In the genomic region with DNA sequence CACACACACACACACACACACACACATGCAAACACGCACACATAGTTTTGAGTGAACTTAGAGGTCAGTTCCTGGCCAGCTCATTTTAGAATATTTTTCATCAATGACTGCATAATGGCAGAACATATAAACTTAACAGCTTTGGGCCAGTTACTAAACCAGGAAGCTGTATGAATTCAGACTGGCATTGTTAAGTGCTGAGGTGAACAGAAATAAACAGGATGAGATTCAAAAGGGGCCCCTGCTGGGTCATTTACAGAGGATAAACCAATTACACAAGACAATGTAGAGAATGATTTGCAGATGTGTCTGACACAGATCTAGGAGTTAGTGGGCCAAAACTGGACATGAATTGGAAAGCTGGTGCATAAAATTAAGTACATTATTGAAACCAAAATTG, we compare ENCODE assay signal across 24 cellular contexts. TPM values are rescaled to one million over a fixed set of nuclear protein-coding genes. Genes with fewer than 3 reads are reported as not detected.
DNase-seq lines count a peak whose midpoint lies in the region; ATAC-seq and TF ChIP-seq lines count a peak whose summit lies in the region.
"Had no signal": no experiment of that assay in that cellular context is flagged by ENCODE, and none has a peak within 500 bp of the region (broad histone marks: within the 10 kb centered on the region; RNA-seq: fewer than 3 reads in every experiment).

No MANE protein-coding gene starts in this region.

- no peak for TF ChIP-seq CTCF in choroid plexus epithelial cell (conservative IDR thresholded peaks at IDR 0.05; ENCODE audit: low read depth, low read length)

- DNase-seq in DMS153 (lab: John Stamatoyannopoulos, UW) (peak; percentile 95), M059J (ENCODE audit: low read depth) (peak; percentile 48), NCI-H69 (lab: John Stamatoyannopoulos, UW) (peak; percentile 95), choroid plexus epithelial cell (ENCODE audit: low read depth) (peak; percentile 41), NCI-H2107 treated with DMSO at 0.1 percent for 48 hours (lab: John Stamatoyannopoulos, UW; ENCODE audit: unreplicated experiment) (no peak), T-helper 2 cell (no peak)
- DNase-seq: activated B cell treated with CpG ODN at 0.5 μM for 24 hours; activated CD8-positive, alpha-beta T cell treated with anti-CD3 and anti-CD28 coated beads for 36 hours; activated gamma-delta T cell treated with Interleukin-2 at 50 U/mL for 16 hours; CD4-positive, CD25-positive, alpha-beta regulatory T cell; colonic mucosa; DMS 273 treated with DMSO at 0.1 percent for 48 hours; NCI-H1105; Peyer's patch; stimulated activated CD4-positive, alpha-beta T cell treated with anti-CD3 and anti-CD28 coated beads, Interleukin-1b, Interleukin-23, amount 100 ng/mL, for 48 hours had no signal

- H3K4me3 ChIP-seq in choroid plexus epithelial cell (ENCODE audit: low read depth, low read length), result no peak overlapping the region
- H3K4me3 ChIP-seq: colonic mucosa, Peyer's patch, skin epidermis had no signal

- ATAC-seq in activated CD4-positive, CD25-positive, alpha-beta regulatory T cell treated with anti-CD3 and anti-CD28 coated beads, Interleukin-2, amount 50 U/mL, for 24 hours, result no peak
- no peak for ATAC-seq in HG03457 (IDR thresholded peaks at IDR 0.05; ENCODE audit: unreplicated experiment)
- ATAC-seq: activated CD8-positive, alpha-beta T cell treated with anti-CD3 and anti-CD28 coated beads for 36 hours had no signal

RNA-seq across cellular contexts. Expression of a gene that starts 44.6 kb away (rescaled TPM):
- 0.30 TPM in 1 of 2 replicates, not detected in the other for total RNA-seq in M059J (2014; rRNA removed; shearing (Covaris generic))
- total RNA-seq: activated B cell treated with CpG ODN at 0.5 μM for 24 hours; activated CD8-positive, alpha-beta T cell treated with anti-CD3 and anti-CD28 coated beads for 36 hours; CD4-positive, CD25-positive, alpha-beta regulatory T cell; colonic mucosa; fibroblast of lung; glomerular endothelial cell; kidney epithelial cell; lung microvascular endothelial cell; Peyer's patch; pulmonary artery endothelial cell; SK-MEL-5 had no signal

Comparison
In these comparisons a context has a peak if more than half of its experiments do, and no peak if none do; other contexts are left out.
1. DNase-seq: peak in DMS153 (single experiment), M059J (single experiment), NCI-H69 (single experiment) and choroid plexus epithelial cell (single experiment); none in NCI-H2107 treated with DMSO at 0.1 percent for 48 hours (single experiment) and T-helper 2 cell (0 of 5).